ENCODE assay signal across 8 cellular contexts in the genomic region with DNA sequence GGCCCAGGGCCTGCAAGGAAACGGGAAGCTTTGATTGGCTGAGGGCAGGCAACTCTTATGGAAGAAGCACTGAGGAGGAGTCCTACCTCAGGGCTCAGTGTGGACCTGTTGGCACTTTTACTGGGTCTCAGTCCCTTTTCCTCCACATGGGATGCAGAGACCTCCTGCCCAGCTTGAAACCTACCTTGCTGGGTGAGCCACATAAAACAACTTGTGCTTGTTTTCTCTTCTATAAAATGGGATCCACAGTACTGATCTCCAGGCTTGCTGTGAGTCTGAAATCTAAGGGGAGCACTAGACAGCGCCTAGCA. TPM values are rescaled to one million over a fixed set of nuclear protein-coding genes. Genes with fewer than 3 reads are reported as not detected.
DNase-seq lines count a peak whose midpoint lies in the region; ATAC-seq and TF ChIP-seq lines count a peak whose summit lies in the region.

No MANE protein-coding gene starts in this region.

- H3K36me3 Mint-ChIP-seq in memory B cell: peaks cover 5% of the 10 kb centered on the region

- no peaks in the 10 kb centered on the region for H3K27me3 Mint-ChIP-seq in memory B cell

- peak overlapping the region; percentile 99 for H3K9ac ChIP-seq in HCT116 (ENCODE audit: low read length)

- H3K27me3 ChIP-seq in HCT116 (ENCODE audit: insufficient read depth, low read length): no peaks in the 10 kb centered on the region

- peak overlapping the region; percentile 97 for H3K27ac Mint-ChIP-seq in memory B cell

- no peak overlapping the region for H2AFZ ChIP-seq in HCT116 (ENCODE audit: low read depth, low read length, poor library complexity, severe bottlenecking)

- peaks cover 25 to 44% of the 10 kb centered on the region in 2 experiments for H3K4me1 ChIP-seq in HCT116 (ENCODE audit: control insufficient read depth in 1 of 2, insufficient read depth in 2 of 2, low read length in 2 of 2)

- no peaks in the 10 kb centered on the region for H3K36me3 ChIP-seq in HCT116 (ENCODE audit: control insufficient read depth in 1 of 2, insufficient read depth in 2 of 2, low read length in 2 of 2)

- peak overlapping the region; percentile 83 for H3K4me2 ChIP-seq in HCT116 (ENCODE audit: low read length)

- in situ Hi-C loops in astrocyte of the cerebellum (cut with HindIII; ENCODE audit: low sequenced_read_pairs): no loop called here

- peak overlapping the region; percentile 96 for H3K4me3 Mint-ChIP-seq in memory B cell

- H3K4me3 ChIP-seq in AG09309 (ENCODE audit: control insufficient read depth, low read depth, low read length) (peak overlapping the region; percentile 68; the same call in 1 of the 2 replicates), HCT116 (replicated peaks in 1 of 2; ENCODE audit: low read depth in 1 of 2, low read length in 2 of 2) (peak overlapping the region; percentile 96), astrocyte of the cerebellum (ENCODE audit: low read depth, low read length) (peak overlapping the region; percentile 56)

- H3K9me3 Mint-ChIP-seq in memory B cell: no peaks in the 10 kb centered on the region

- DNase-seq in AG09309 (ENCODE audit: low read depth) (no peak), HCT116 (ENCODE audit: low read depth, low spot score) (no peak), astrocyte of the cerebellum (ENCODE audit: low read depth) (no peak), memory B cell (ENCODE audit: low spot score in 2 of 2) (no peak), NCI-H1105 (lab: John Stamatoyannopoulos, UW) (no peak), SIG-M5 (lab: John Stamatoyannopoulos, UW) (no peak), COLO668 (lab: John Stamatoyannopoulos, UW; ENCODE audit: unreplicated experiment) (no peak)

- ATAC-seq in HCT116 (no peak), memory B cell (ENCODE audit: low read depth) (no peak), HG03442 (IDR thresholded peaks at IDR 0.05; ENCODE audit: unreplicated experiment) (no peak)

- no peaks in the 10 kb centered on the region for H3K9me3 ChIP-seq in HCT116 (ENCODE audit: control insufficient read depth in 1 of 2, insufficient read depth in 1 of 2, low read depth in 1 of 2, low read length in 2 of 2)

- POLR2A ChIA-PET in HCT116 (lab: Charles Lee): interaction anchor here (0.7 to 3.4 kb wide), 13 partner anchors 8 to 145 kb away, joined by 3 to 24 read pairs (median 6); partner anchors contain the start of genes SPOUT1 and ZDHHC12

- TF ChIP-seq CTCF in AG09309 (IDR thresholded peaks at IDR 0.05; ENCODE audit: control insufficient read depth, insufficient read depth, low read depth, low read length, missing control alignments) (no peak), HCT116 (IDR thresholded peaks at IDR 0.05 in 2 of 3, conservative IDR thresholded peaks at IDR 0.05 in 1 of 3; ENCODE audit: borderline replicate concordance in 1 of 3, insufficient read depth in 1 of 3, low read depth in 2 of 3, low read length in 2 of 3) (no peak), astrocyte of the cerebellum (IDR thresholded peaks at IDR 0.05; ENCODE audit: low read depth, low read length, missing control alignments) (no peak)

- H4K20me1 ChIP-seq in HCT116 (ENCODE audit: insufficient read depth): no peaks in the 10 kb centered on the region

- peaks cover 37% of the 10 kb centered on the region for H3K4me1 Mint-ChIP-seq in memory B cell

- no peaks in the 10 kb centered on the region for H3K9me2 ChIP-seq in HCT116 (ENCODE audit: insufficient read depth)

- no peak for TF ChIP-seq RAD21 in HCT116 (IDR thresholded peaks at IDR 0.05; ENCODE audit: low read depth)

- RAD21 ChIA-PET in HCT116 (lab: Charles Lee; ENCODE audit: low non-redundant PET in 1 of 2, low total read pairs in 2 of 2, uncharacterized antibody in 2 of 2, unreplicated experiment in 2 of 2): no interaction called here

- peak overlapping the region; percentile 94 for H3K27ac ChIP-seq in HCT116 (ENCODE audit: low read depth, low read length)

- H3K79me2 ChIP-seq in HCT116 (ENCODE audit: insufficient read depth, low read length): peaks cover 62% of the 10 kb centered on the region

- no peak for TF ChIP-seq POLR2A in HCT116 (IDR thresholded peaks at IDR 0.05; ENCODE audit: borderline replicate concordance, extremely low read depth, insufficient read depth, insufficient read length)

- CTCF ChIA-PET in HCT116 (lab: Charles Lee): interaction anchor here (1.0 to 2.6 kb wide), 3 partner anchors 12 to 49 kb away, joined by 3 to 14 read pairs (median 9); partner anchors contain the start of gene PKN3

- BruUV-seq in HCT116 (replicated peaks; lab: Mats Ljungman, UMichigan): no TSS peak

- intact Hi-C loops in HCT116 (cut with micrococcal nuclease): no loop called here

TF ChIP-seq in HCT116, 20 proteins besides CTCF, POLR2A, EP300 and RAD21:
- TF ChIP-seq ELF1 (IDR thresholded peaks at IDR 0.05; ENCODE audit: borderline replicate concordance, low read depth) (no peak), SP1 (IDR thresholded peaks at IDR 0.05; ENCODE audit: low read depth) (no peak), EZH2 (IDR thresholded peaks at IDR 0.05) (no peak), YY1 (IDR thresholded peaks at IDR 0.05; ENCODE audit: extremely low read depth, insufficient replicate concordance, low read depth, low read length) (no peak), SRF (IDR thresholded peaks at IDR 0.05; ENCODE audit: low read depth) (no peak), ZNF274 (IDR thresholded peaks at IDR 0.05; ENCODE audit: low read depth, low read length) (no peak), TCF7L2 (IDR thresholded peaks at IDR 0.05; ENCODE audit: borderline replicate concordance, extremely low read depth, insufficient read depth, insufficient read length) (no peak), SIN3A (IDR thresholded peaks at IDR 0.05; ENCODE audit: low read depth) (no peak), MAX (IDR thresholded peaks at IDR 0.05) (no peak), CEBPB (IDR thresholded peaks at IDR 0.05; ENCODE audit: low read depth) (no peak), EGR1 (IDR thresholded peaks at IDR 0.05; ENCODE audit: low read depth) (no peak), CBX3 (IDR thresholded peaks at IDR 0.05; ENCODE audit: low read depth) (no peak), ATF3 (IDR thresholded peaks at IDR 0.05) (no peak), EZH2phosphoT487 (IDR thresholded peaks at IDR 0.05; ENCODE audit: borderline replicate concordance) (no peak), POLR2AphosphoS5 (IDR thresholded peaks at IDR 0.05; ENCODE audit: low read depth, low read length) (no peak), FOSL1 (IDR thresholded peaks at IDR 0.05; ENCODE audit: low read depth) (no peak)
- TF ChIP-seq, protein P1, sequence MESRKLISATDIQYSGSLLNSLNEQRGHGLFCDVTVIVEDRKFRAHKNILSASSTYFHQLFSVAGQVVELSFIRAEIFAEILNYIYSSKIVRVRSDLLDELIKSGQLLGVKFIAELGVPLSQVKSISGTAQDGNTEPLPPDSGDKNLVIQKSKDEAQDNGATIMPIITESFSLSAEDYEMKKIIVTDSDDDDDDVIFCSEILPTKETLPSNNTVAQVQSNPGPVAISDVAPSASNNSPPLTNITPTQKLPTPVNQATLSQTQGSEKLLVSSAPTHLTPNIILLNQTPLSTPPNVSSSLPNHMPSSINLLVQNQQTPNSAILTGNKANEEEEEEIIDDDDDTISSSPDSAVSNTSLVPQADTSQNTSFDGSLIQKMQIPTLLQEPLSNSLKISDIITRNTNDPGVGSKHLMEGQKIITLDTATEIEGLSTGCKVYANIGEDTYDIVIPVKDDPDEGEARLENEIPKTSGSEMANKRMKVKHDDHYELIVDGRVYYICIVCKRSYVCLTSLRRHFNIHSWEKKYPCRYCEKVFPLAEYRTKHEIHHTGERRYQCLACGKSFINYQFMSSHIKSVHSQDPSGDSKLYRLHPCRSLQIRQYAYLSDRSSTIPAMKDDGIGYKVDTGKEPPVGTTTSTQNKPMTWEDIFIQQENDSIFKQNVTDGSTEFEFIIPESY (IDR thresholded peaks at IDR 0.05; ENCODE audit: extremely low read depth, insufficient replicate concordance, low read length): no peak

RNA-seq across cellular contexts. Expression of gene SET, which starts 4.0 kb away (rescaled TPM):
- total RNA-seq in HCT116 (2021; ENCODE audit: unreplicated experiment): 595 TPM
- polyA plus RNA-seq in HCT116 (2012): 271 and 320 TPM in 2 replicates

RNA-seq across cellular contexts. Expression of gene PKN3, which starts 17.3 kb away (rescaled TPM):
- total RNA-seq in HCT116 (2021; ENCODE audit: unreplicated experiment): 37.9 TPM
- 30.1 and 34.1 TPM in 2 replicates for polyA plus RNA-seq in HCT116 (2012)

RNA-seq across cellular contexts. Expression of gene DYNC2I2, which starts 28.3 kb away (rescaled TPM):
- 155 TPM for total RNA-seq in HCT116 (2021; ENCODE audit: unreplicated experiment)
- 150 and 152 TPM in 2 replicates for polyA plus RNA-seq in HCT116 (2012)

RNA-seq across cellular contexts. Expression of gene ZDHHC12, which starts 39.0 kb away (rescaled TPM):
- total RNA-seq in HCT116 (2021; ENCODE audit: unreplicated experiment): 57.6 TPM
- 86.3 and 86.6 TPM in 2 replicates for polyA plus RNA-seq in HCT116 (2012)
